Comparison of ENCODE assay signal across 8 cellular contexts in the genomic region with DNA sequence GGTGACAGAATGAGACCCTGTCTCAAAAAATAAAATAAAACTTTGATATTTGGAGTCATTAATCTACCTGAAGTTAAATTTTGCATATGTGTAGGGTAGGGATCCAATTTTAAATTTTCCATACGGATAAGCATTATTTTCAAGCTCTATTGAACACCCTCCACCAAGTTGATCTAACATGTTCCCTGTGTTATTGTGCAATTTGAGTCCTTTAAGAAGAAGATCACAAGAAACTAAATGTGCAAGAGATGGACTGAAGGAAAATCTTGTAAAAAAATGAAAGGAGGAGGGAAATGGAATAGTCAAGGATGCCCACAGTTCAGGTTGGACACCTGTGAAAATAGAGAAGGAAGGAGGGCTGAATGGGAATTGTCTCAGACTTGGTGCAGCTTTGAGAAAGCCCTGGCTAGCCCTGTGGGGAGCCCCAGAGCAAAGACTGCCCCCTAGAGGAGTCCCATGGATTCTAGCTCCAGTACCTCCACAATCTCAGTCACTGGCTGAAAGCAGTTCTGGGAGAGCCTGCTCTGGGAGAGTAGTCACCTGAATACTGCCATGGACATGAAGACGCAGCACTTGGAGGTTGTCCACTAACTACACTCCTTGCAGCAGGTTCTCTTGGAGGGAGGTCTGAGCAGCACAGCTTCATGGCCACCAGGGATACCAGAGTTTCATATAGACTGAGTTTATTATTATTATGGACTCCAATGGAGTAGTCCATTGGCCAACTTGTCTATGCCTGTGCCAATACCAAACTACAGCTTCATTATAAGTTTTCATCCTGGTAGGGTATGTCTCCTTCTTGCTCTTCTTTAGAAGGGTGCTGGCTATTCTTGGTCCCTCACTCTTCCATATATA. TPM values are rescaled to one million over a fixed set of nuclear protein-coding genes. Genes with fewer than 3 reads are reported as not detected.
DNase-seq lines count a peak whose midpoint lies in the region; ATAC-seq, FAIRE-seq and TF ChIP-seq lines count a peak whose summit lies in the region.

No MANE protein-coding gene starts in this region.

- no peak overlapping the region for H3K27ac ChIP-seq in A673 (ENCODE audit: low read depth, low read length, poor library complexity, severe bottlenecking)
- no peak overlapping the region for H3K27ac ChIP-seq in SJCRH30
- no peak overlapping the region for H3K27ac ChIP-seq in H1 (ENCODE audit: low read depth, low read length)
- no peak overlapping the region for H3K27ac ChIP-seq in psoas muscle

- H3K4me1 ChIP-seq in A673 (ENCODE audit: insufficient read depth, low read length, poor library complexity, severe bottlenecking) (peaks cover 6% of the 10 kb centered on the region), SJCRH30 (no peaks in the 10 kb centered on the region), H1 (replicated peaks in 1 of 4; ENCODE audit: control insufficient read depth in 3 of 4, insufficient read depth in 4 of 4, low read length in 3 of 4) (peaks cover 0 to 5% (median 1%) of the 10 kb centered on the region in 4 experiments; a peak in 2 of 7 replicates), psoas muscle (peaks cover 6% of the 10 kb centered on the region)

- TF ChIP-seq CTCF in A673 (conservative IDR thresholded peaks at IDR 0.05; ENCODE audit: low read depth, low read length), result peak; percentile 72
- peak; percentile 70 to 84 (median 73) for TF ChIP-seq CTCF in H1 (IDR thresholded peaks at IDR 0.05; ENCODE audit: control extremely low read depth in 1 of 3, insufficient read depth in 1 of 3, low read depth in 1 of 3, low read length in 3 of 3)
- TF ChIP-seq CTCF in psoas muscle (IDR thresholded peaks at IDR 0.05), result peak; percentile 35

- no peak overlapping the region for H4K91ac ChIP-seq in H1 (replicated peaks; ENCODE audit: insufficient read length, low read length)

- no peak overlapping the region for H4K8ac ChIP-seq in H1 (ENCODE audit: extremely low read depth, insufficient read depth, low read length)

- no peak overlapping the region for H2BK15ac ChIP-seq in H1 (ENCODE audit: low read length)

- intact Hi-C loops in A673 (cut with micrococcal nuclease; ENCODE audit: unreplicated experiment), result no loop called here
- intact Hi-C loops in psoas muscle (cut with DNase I), result no loop called here

- H2BK12ac ChIP-seq in H1 (ENCODE audit: low read depth, low read length), result no peak overlapping the region

- H3K9me3 ChIP-seq in A673 (ENCODE audit: low read depth, low read length, poor library complexity, severe bottlenecking), result peaks cover 6% of the 10 kb centered on the region
- no peaks in the 10 kb centered on the region for H3K9me3 ChIP-seq in SJCRH30 (replicated peaks)
- H3K9me3 ChIP-seq in H1 (ENCODE audit: insufficient read depth in 2 of 2, low read depth in 1 of 2, low read length in 1 of 2), result peaks cover 3 to 6% of the 10 kb centered on the region in 2 experiments; a peak in 2 of 4 replicates
- no peaks in the 10 kb centered on the region for H3K9me3 ChIP-seq in psoas muscle

- TF ChIP-seq EP300 in H1 (IDR thresholded peaks at IDR 0.05; ENCODE audit: borderline replicate concordance in 1 of 2, low read depth in 2 of 2, low read length in 2 of 2), result no peak

- H3K36me3 ChIP-seq in A673 (ENCODE audit: insufficient read depth, low read length, poor library complexity, severe bottlenecking) (no peaks in the 10 kb centered on the region), SJCRH30 (no peaks in the 10 kb centered on the region), H1 (ENCODE audit: control insufficient read depth in 2 of 4, insufficient read depth in 4 of 4, low read length in 3 of 4) (no peaks in the 10 kb centered on the region), psoas muscle (ENCODE audit: insufficient read depth in 1 of 2, low read depth in 1 of 2) (no peaks in the 10 kb centered on the region)

- no peak overlapping the region for H3K18ac ChIP-seq in H1 (ENCODE audit: extremely low read depth, low read length)

- no peak overlapping the region for H3K14ac ChIP-seq in H1 (ENCODE audit: insufficient read length)

- no peaks in the 10 kb centered on the region for H4K20me1 ChIP-seq in H1 (replicated peaks in 1 of 2; ENCODE audit: control insufficient read depth in 1 of 2, insufficient read depth in 2 of 2, low read length in 2 of 2)

- no TSS peak for BruUV-seq in A673 (replicated peaks; lab: Mats Ljungman, UMichigan)

- H2AK5ac ChIP-seq in H1 (ENCODE audit: low read depth, low read length), result no peak overlapping the region

- H3K79me2 ChIP-seq in H1 (ENCODE audit: control insufficient read depth in 1 of 2, insufficient read depth in 2 of 2, low read length in 2 of 2), result no peaks in the 10 kb centered on the region

- no peak overlapping the region for H2AFZ ChIP-seq in H1 (ENCODE audit: low read length)

- H3K9ac ChIP-seq in H1 (replicated peaks in 1 of 4; ENCODE audit: extremely low read depth in 1 of 4, low read depth in 3 of 4, low read length in 3 of 4), result no peak overlapping the region

- TF ChIP-seq POLR2A in GM12891 (IDR thresholded peaks at IDR 0.05; ENCODE audit: low read depth, low read length) (no peak), H1 (IDR thresholded peaks at IDR 0.05; ENCODE audit: control extremely low read depth in 1 of 2, low read depth in 2 of 2, low read length in 2 of 2) (no peak)

- no peak overlapping the region for H4K5ac ChIP-seq in H1 (ENCODE audit: insufficient read length, low read depth, low read length)

- no peak overlapping the region for H2BK20ac ChIP-seq in H1 (ENCODE audit: low read length)

- no peak overlapping the region for H3K23ac ChIP-seq in H1 (ENCODE audit: insufficient read length)

- no peak overlapping the region for H2BK120ac ChIP-seq in H1 (replicated peaks; ENCODE audit: low read depth, low read length)

- H3K27me3 ChIP-seq in A673 (replicated peaks; ENCODE audit: insufficient read depth, low read depth, low read length, poor library complexity) (no peaks in the 10 kb centered on the region), SJCRH30 (no peaks in the 10 kb centered on the region), H1 (replicated peaks in 1 of 4; ENCODE audit: control insufficient read depth in 3 of 4, extremely low read depth in 1 of 4, insufficient read depth in 3 of 4, low read length in 3 of 4) (no peaks in the 10 kb centered on the region), psoas muscle (ENCODE audit: insufficient read depth in 3 of 3, low read length in 2 of 3) (no peaks in the 10 kb centered on the region)

- DNase-seq in A673 (ENCODE audit: low spot score), result peak; percentile 55
- no peak for DNase-seq in GM12891 (ENCODE audit: insufficient read length, low spot score)
- peak; percentile 42 to 68 for DNase-seq in SJCRH30
- DNase-seq in H1 (ENCODE audit: low read depth in 1 of 2, low spot score in 2 of 2), result peak in 1 of 2 experiments; percentile 64
- no peak for DNase-seq in psoas muscle
- DNase-seq in NCI-H226, result no peak

- no peak overlapping the region for H3K4ac ChIP-seq in H1 (replicated peaks; ENCODE audit: insufficient read length, low read depth, low read length)

- H3K79me1 ChIP-seq in H1 (ENCODE audit: low read depth, low read length), result no peaks in the 10 kb centered on the region

- WGBS in H1 (ENCODE audit: extremely low coverage in 1 of 2, insufficient coverage in 1 of 2, insufficient read length in 1 of 2, insufficient replicate concordance in 2 of 2, low coverage in 1 of 2, low lambda C conversion rate in 2 of 2, missing lambda C conversion rate in 1 of 2), 2 experiments, result 83% methylated on average over 2 of the region's 2 CpGs; no CpG with 5 or more reads in 1 of the 2 experiments
- WGBS in psoas muscle, 3 donors, result 56 to 72% (median 62%) methylated on average over 2 of the region's 2 CpGs

- peak; percentile 54 to 66 for TF ChIP-seq RAD21 in H1 (IDR thresholded peaks at IDR 0.05 in 1 of 2, conservative IDR thresholded peaks at IDR 0.05 in 1 of 2; ENCODE audit: low read depth in 2 of 2, low read length in 2 of 2)

- H3K56ac ChIP-seq in H1 (replicated peaks; ENCODE audit: insufficient read length, low read depth, low read length), result no peak overlapping the region

- H3K4me3 ChIP-seq in A673 (ENCODE audit: low read depth, low read length, poor library complexity, severe bottlenecking), result no peak overlapping the region
- H3K4me3 ChIP-seq in SJCRH30, result no peak overlapping the region
- no peak overlapping the region for H3K4me3 ChIP-seq in H1 (ENCODE audit: extremely low read depth in 1 of 4, insufficient read depth in 2 of 4, low read depth in 3 of 4, low read length in 4 of 4)
- H3K4me3 ChIP-seq in psoas muscle, result no peak overlapping the region

- ATAC-seq in psoas muscle (peak in 3 of 4 donors; percentile 48 to 64 (median 58)), HG02642 (IDR thresholded peaks at IDR 0.05; ENCODE audit: poor library complexity, unreplicated experiment) (no peak), GM21737 (IDR thresholded peaks at IDR 0.05; ENCODE audit: unreplicated experiment) (no peak)

- POLR2A ChIA-PET in A673 (lab: Charles Lee; ENCODE audit: low non-redundant PET) (no interaction called here), H1 (lab: Charles Lee; ENCODE audit: partially characterized antibody) (interaction anchor here (0.7 kb wide), 1 partner anchor 85 kb away, joined by 3 read pairs; no protein-coding TSS in a partner anchor)

- peaks cover 2% of the 10 kb centered on the region; the same call in 1 of the 2 replicates for H3K23me2 ChIP-seq in H1 (ENCODE audit: low read depth, low read length)

- no peak overlapping the region for H3K4me2 ChIP-seq in H1 (ENCODE audit: insufficient read depth in 1 of 2, low read depth in 2 of 2, low read length in 2 of 2)

- CTCF ChIA-PET in A673 (lab: Charles Lee), result interaction anchor here (0.5 kb wide), 1 partner anchor 55 kb away, joined by 9 read pairs; no protein-coding TSS in a partner anchor
- CTCF ChIA-PET in H1 (lab: Charles Lee; ENCODE audit: partially characterized antibody), result interaction anchor here (0.6 to 2.7 kb wide), 18 partner anchors 11 to 403 kb away, joined by 3 to 18 read pairs (median 4); partner anchors contain the start of gene RGS10

- FAIRE-seq in GM12891 (lab: Jason Lieb, UNC) (peak; percentile 58), H1 (lab: Jason Lieb, UNC) (peak; percentile 28)

- H2BK5ac ChIP-seq in H1 (ENCODE audit: low read depth, low read length), result no peak overlapping the region

RNA-seq across cellular contexts. Expression of gene TIAL1, which starts 5.7 kb away (rescaled TPM):
- 176 and 199 TPM in 2 replicates for total RNA-seq in A673 (2021)
- 75.6 TPM for polyA plus RNA-seq in GM12891 (2012; ENCODE audit: low read depth, missing spikeins)
- total RNA-seq in SJCRH30 (2014; rRNA removed; shearing (Covaris generic)), result 78.8 and 97.6 TPM in 2 replicates
- 151 and 166 TPM in 2 replicates for total RNA-seq in H1 (2021; fragmentation: NEBNext Ultra II Directional; extraction: Animal tissue kit (Norgen Biotek cat#: 25700))
- 37.4 and 50.4 TPM in 2 replicates for polyA plus RNA-seq in H1 (2011; rRNA removed)
- polyA plus RNA-seq in H1 (2011; cell fraction: cytosol; rRNA removed), result 77.1 TPM
- 103 TPM for polyA plus RNA-seq in H1 (2011; cell fraction: nucleus; rRNA removed)
- polyA plus RNA-seq in H1 (2012, experiment 1 of 2), result 75.5 to 128 TPM (median 91.2 TPM) in 4 replicates
- polyA plus RNA-seq in H1 (2012, experiment 2 of 2), result 49.0 TPM
- polyA plus RNA-seq in H1 (2013, experiment 1 of 2), result 94.8 TPM
- polyA plus RNA-seq in H1 (2013, experiment 2 of 2), result 88.8 TPM
- 55.2 and 69.2 TPM in 2 replicates for polyA minus RNA-seq in H1 (2011; rRNA and poly(A)+ RNA removed)
- polyA minus RNA-seq in H1 (2011; cell fraction: cytosol; rRNA and poly(A)+ RNA removed), result 35.9 TPM
- 83.5 TPM for polyA minus RNA-seq in H1 (2011; cell fraction: nucleus; rRNA and poly(A)+ RNA removed)
- total RNA-seq in psoas muscle, result 100 to 1,000 TPM in 1 of 4 donors, 10 to 100 TPM in 3; 57.7 to 106 (median 81.8) TPM
- 10 to 100 TPM; 38.2 to 92.6 (median 54.5) TPM for polyA plus RNA-seq in psoas muscle

RNA-seq across cellular contexts. Expression of gene BAG3, which starts 48.7 kb away (rescaled TPM):
- total RNA-seq in A673 (2021) (56.5 and 57.6 TPM in 2 replicates), psoas muscle (100 to 1,000 TPM; 354 to 855 (median 486) TPM)
- 3.5 TPM for polyA plus RNA-seq in GM12891 (2012; ENCODE audit: low read depth, missing spikeins)
- 12.5 and 13.4 TPM in 2 replicates for total RNA-seq in SJCRH30 (2014; rRNA removed; shearing (Covaris generic))
- total RNA-seq in H1 (2021; fragmentation: NEBNext Ultra II Directional; extraction: Animal tissue kit (Norgen Biotek cat#: 25700)), result 13.3 and 14.6 TPM in 2 replicates
- polyA plus RNA-seq in H1 (2011; rRNA removed) (3.5 and 7.5 TPM in 2 replicates), psoas muscle (100 to 1,000 TPM; 283 to 571 (median 364) TPM)
- polyA plus RNA-seq in H1 (2011; cell fraction: cytosol; rRNA removed), result 3.0 TPM
- polyA plus RNA-seq in H1 (2011; cell fraction: nucleus; rRNA removed), result 7.0 TPM
- polyA plus RNA-seq in H1 (2012, experiment 1 of 2), result 10.5 to 13.6 TPM (median 12.9 TPM) in 4 replicates
- polyA plus RNA-seq in H1 (2012, experiment 2 of 2), result 10.4 TPM
- polyA plus RNA-seq in H1 (2013, experiment 1 of 2), result 12.1 TPM
- 12.1 TPM for polyA plus RNA-seq in H1 (2013, experiment 2 of 2)
- 1.7 and 2.1 TPM in 2 replicates for polyA minus RNA-seq in H1 (2011; rRNA and poly(A)+ RNA removed)
- polyA minus RNA-seq in H1 (2011; cell fraction: cytosol; rRNA and poly(A)+ RNA removed), result 6.9 TPM
- 4.1 TPM for polyA minus RNA-seq in H1 (2011; cell fraction: nucleus; rRNA and poly(A)+ RNA removed)

RNA-seq across cellular contexts. Expression of gene RGS10, which starts 59.9 kb away (rescaled TPM):
- total RNA-seq in A673 (2021) (16.6 and 18.4 TPM in 2 replicates), psoas muscle (10 to 100 TPM in 3 of 4 donors, 1 to 10 TPM in 1; 5.7 to 28.4 (median 12.6) TPM)
- polyA plus RNA-seq in GM12891 (2012; ENCODE audit: low read depth, missing spikeins), result 293 TPM
- total RNA-seq in SJCRH30 (2014; rRNA removed; shearing (Covaris generic)), result not detected in 2 replicates
- 12.2 and 13.1 TPM in 2 replicates for total RNA-seq in H1 (2021; fragmentation: NEBNext Ultra II Directional; extraction: Animal tissue kit (Norgen Biotek cat#: 25700))
- polyA plus RNA-seq in H1 (2011; rRNA removed) (4.2 and 5.5 TPM in 2 replicates), psoas muscle (1 to 10 TPM; 4.2 to 9.5 (median 7.4) TPM)
- 10.4 TPM for polyA plus RNA-seq in H1 (2011; cell fraction: cytosol; rRNA removed)
- 2.8 TPM for polyA plus RNA-seq in H1 (2011; cell fraction: nucleus; rRNA removed)
- polyA plus RNA-seq in H1 (2012, experiment 1 of 2), result 10.7 to 16.2 TPM (median 13.3 TPM) in 4 replicates
- polyA plus RNA-seq in H1 (2012, experiment 2 of 2), result 14.8 TPM
- 23.2 TPM for polyA plus RNA-seq in H1 (2013, experiment 1 of 2)
- 23.5 TPM for polyA plus RNA-seq in H1 (2013, experiment 2 of 2)
- polyA minus RNA-seq in H1 (2011; rRNA and poly(A)+ RNA removed), result 2.7 and 2.8 TPM in 2 replicates
- 8.9 TPM for polyA minus RNA-seq in H1 (2011; cell fraction: cytosol; rRNA and poly(A)+ RNA removed)
- polyA minus RNA-seq in H1 (2011; cell fraction: nucleus; rRNA and poly(A)+ RNA removed), result 2.0 TPM

Comparison
In these comparisons a context has a peak if more than half of its experiments do, and no peak if none do; other contexts are left out.
1. DNase-seq: peak in A673 (single experiment) and SJCRH30 (2 of 2); none in GM12891 (single experiment), psoas muscle (0 of 2) and NCI-H226 (single experiment).
2. ATAC-seq: peak in psoas muscle (3 of 4); none in HG02642 (single experiment) and GM21737 (single experiment).
3. Peak in every context shown above with its lines, with median percentiles within 50 percentile points of each other: CTCF ChIP-seq.